Comparison of ENCODE assay signal across 20 cellular contexts in the genomic region with DNA sequence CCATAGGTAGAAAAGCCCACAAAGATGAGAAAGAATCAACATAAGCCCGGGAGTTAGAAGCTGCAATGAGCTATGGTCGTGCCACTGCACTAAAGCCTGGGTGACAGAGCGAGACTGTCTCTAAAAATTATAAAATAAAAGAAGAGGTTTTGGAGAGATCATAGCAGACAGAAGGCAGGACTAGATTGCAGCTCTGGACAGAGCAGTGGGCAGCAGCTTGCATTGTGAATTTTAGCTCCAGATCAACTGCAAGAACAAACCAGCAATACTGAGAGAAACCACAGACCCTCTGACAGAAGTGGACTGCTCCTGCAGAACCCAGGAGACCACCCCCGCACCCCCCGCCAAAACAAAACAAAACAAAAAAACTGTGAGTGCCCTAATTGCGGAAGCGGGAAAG. TPM values are rescaled to one million over a fixed set of nuclear protein-coding genes. Genes with fewer than 3 reads are reported as not detected.
DNase-seq lines count a peak whose midpoint lies in the region; ATAC-seq, FAIRE-seq and TF ChIP-seq lines count a peak whose summit lies in the region.
"Had no signal": no experiment of that assay in that cellular context is flagged by ENCODE, and none has a peak within 500 bp of the region (broad histone marks: within the 10 kb centered on the region; RNA-seq: fewer than 3 reads in every experiment).

No MANE protein-coding gene starts in this region.

- H2BK15ac ChIP-seq in H1 (ENCODE audit: low read length) = no peak overlapping the region

- no peak overlapping the region for H3K9ac ChIP-seq in H1 (replicated peaks in 1 of 4; ENCODE audit: extremely low read depth in 1 of 4, low read depth in 3 of 4, low read length in 3 of 4)

- no peak overlapping the region for H4K8ac ChIP-seq in H1 (ENCODE audit: extremely low read depth, insufficient read depth, low read length)

- no peaks in the 10 kb centered on the region for H3K27me3 ChIP-seq in H1 (replicated peaks in 1 of 4; ENCODE audit: control insufficient read depth in 3 of 4, extremely low read depth in 1 of 4, insufficient read depth in 3 of 4, low read length in 3 of 4)
- no peaks in the 10 kb centered on the region for H3K27me3 ChIP-seq in WERI-Rb-1 (ENCODE audit: insufficient read depth, low read depth, severe bottlenecking)

- H2BK20ac ChIP-seq in H1 (ENCODE audit: low read length) = 0 out of 2 replicates have a peak overlapping the region, but pooled peaks have one; percentile 77

- CTCF ChIA-PET in H1 (lab: Charles Lee; ENCODE audit: partially characterized antibody) = interaction anchor here (0.9 to 1.8 kb wide), 8 partner anchors 11 to 350 kb away, joined by 3 to 6 read pairs (median 4); no protein-coding TSS in a partner anchor

- no peaks in the 10 kb centered on the region for H3K79me2 ChIP-seq in H1 (ENCODE audit: control insufficient read depth in 1 of 2, insufficient read depth in 2 of 2, low read length in 2 of 2)

- H2AFZ ChIP-seq in H1 (ENCODE audit: low read length) = peak overlapping the region; percentile 92; the same call in 1 of the 2 replicates

- H3K56ac ChIP-seq in H1 (replicated peaks; ENCODE audit: insufficient read length, low read depth, low read length) = no peak overlapping the region

- H4K5ac ChIP-seq in H1 (ENCODE audit: insufficient read length, low read depth, low read length) = no peak overlapping the region

- no peak overlapping the region for H3K4me2 ChIP-seq in H1 (ENCODE audit: insufficient read depth in 1 of 2, low read depth in 2 of 2, low read length in 2 of 2)

- POLR2A ChIA-PET in H1 (lab: Charles Lee; ENCODE audit: partially characterized antibody) = interaction anchor here (1.1 kb wide), 2 partner anchors 80 to 82 kb away, joined by 3 to 4 read pairs; a partner anchor contains a TSS

- TF ChIP-seq CTCF in H1 (IDR thresholded peaks at IDR 0.05; ENCODE audit: control extremely low read depth in 1 of 3, insufficient read depth in 1 of 3, low read depth in 1 of 3, low read length in 3 of 3) = no peak
- no peak for TF ChIP-seq CTCF in nephron progenitor cell (IDR thresholded peaks at IDR 0.05)
- no peak for TF ChIP-seq CTCF in WERI-Rb-1 (IDR thresholded peaks at IDR 0.05; ENCODE audit: low read depth, low read length)

- H3K14ac ChIP-seq in H1 (ENCODE audit: insufficient read length) = no peak overlapping the region

- WGBS in H1 (ENCODE audit: extremely low coverage in 1 of 2, insufficient coverage in 1 of 2, insufficient read length in 1 of 2, insufficient replicate concordance in 2 of 2, low coverage in 1 of 2, low lambda C conversion rate in 2 of 2, missing lambda C conversion rate in 1 of 2), 2 experiments = 88% methylated on average over 7 of the region's 7 CpGs; no CpG with 5 or more reads in 1 of the 2 experiments

- H3K9me3 ChIP-seq in H1 (ENCODE audit: insufficient read depth in 2 of 2, low read depth in 1 of 2, low read length in 1 of 2) = no peaks in the 10 kb centered on the region
- no peaks in the 10 kb centered on the region for H3K9me3 ChIP-seq in WERI-Rb-1 (ENCODE audit: severe bottlenecking)

- H3K79me1 ChIP-seq in H1 (ENCODE audit: low read depth, low read length) = no peaks in the 10 kb centered on the region

- no peak overlapping the region for H3K4ac ChIP-seq in H1 (replicated peaks; ENCODE audit: insufficient read length, low read depth, low read length)

- TF ChIP-seq RAD21 in H1 (IDR thresholded peaks at IDR 0.05 in 1 of 2, conservative IDR thresholded peaks at IDR 0.05 in 1 of 2; ENCODE audit: low read depth in 2 of 2, low read length in 2 of 2) = no peak

- H3K4me1 Mint-ChIP-seq in nephron progenitor cell = peaks cover 34% of the 10 kb centered on the region

- no peaks in the 10 kb centered on the region for H3K36me3 ChIP-seq in H1 (ENCODE audit: control insufficient read depth in 2 of 4, insufficient read depth in 4 of 4, low read length in 3 of 4)
- H3K36me3 ChIP-seq in WERI-Rb-1 = no peaks in the 10 kb centered on the region

- peak overlapping the region; percentile 44 for H3K27ac Mint-ChIP-seq in nephron progenitor cell
- H3K27ac Mint-ChIP-seq: HFFc6 had no signal

- peak; percentile 20 for DNase-seq in DMS53 (lab: John Stamatoyannopoulos, UW)
- no peak for DNase-seq in DMS53 treated with DMSO at 0.1 percent for 48 hours (lab: John Stamatoyannopoulos, UW; ENCODE audit: unreplicated experiment)
- no peak for DNase-seq in H1 (ENCODE audit: low read depth in 1 of 2, low spot score in 2 of 2)
- no peak for DNase-seq in nephron progenitor cell
- DNase-seq in WERI-Rb-1 = no peak
- DNase-seq: AML-193, GOT3, HFFc6, KG1, NCI-H1417, NCI-H187 treated with DMSO at 0.1 percent for 48 hours, NCI-H2227 treated with DMSO at 0.1 percent for 48 hours, NCI-H510A treated with DMSO at 0.1 percent for 48 hours, NCI-H82 had no signal

- no peak overlapping the region for H2AK5ac ChIP-seq in H1 (ENCODE audit: low read depth, low read length)

- no peak overlapping the region for H3K27ac ChIP-seq in H1 (ENCODE audit: low read depth, low read length)
- no peak overlapping the region for H3K27ac ChIP-seq in WERI-Rb-1
- H3K27ac ChIP-seq: 22Rv1, C4-2B had no signal

- no peaks in the 10 kb centered on the region for H3K23me2 ChIP-seq in H1 (ENCODE audit: low read depth, low read length)

- peaks cover 8% of the 10 kb centered on the region for H3K9me3 Mint-ChIP-seq in nephron progenitor cell
- H3K9me3 Mint-ChIP-seq: HFFc6 had no signal

- H4K91ac ChIP-seq in H1 (replicated peaks; ENCODE audit: insufficient read length, low read length) = no peak overlapping the region

- H2BK5ac ChIP-seq in H1 (ENCODE audit: low read depth, low read length) = no peak overlapping the region

- H3K4me1 ChIP-seq in H1 (replicated peaks in 1 of 4; ENCODE audit: control insufficient read depth in 3 of 4, insufficient read depth in 4 of 4, low read length in 3 of 4) = no peaks in the 10 kb centered on the region; a peak in 2 of 7 replicates

- no peak for TF ChIP-seq POLR2A in H1 (IDR thresholded peaks at IDR 0.05; ENCODE audit: control extremely low read depth in 1 of 2, low read depth in 2 of 2, low read length in 2 of 2)

- no peak for TF ChIP-seq EP300 in H1 (IDR thresholded peaks at IDR 0.05; ENCODE audit: borderline replicate concordance in 1 of 2, low read depth in 2 of 2, low read length in 2 of 2)

- no peaks in the 10 kb centered on the region for H4K20me1 ChIP-seq in H1 (replicated peaks in 1 of 2; ENCODE audit: control insufficient read depth in 1 of 2, insufficient read depth in 2 of 2, low read length in 2 of 2)

- no peak overlapping the region for H3K4me3 Mint-ChIP-seq in nephron progenitor cell
- H3K4me3 Mint-ChIP-seq: HFFc6 had no signal

- H3K23ac ChIP-seq in H1 (ENCODE audit: insufficient read length) = no peak overlapping the region

- H2BK120ac ChIP-seq in H1 (replicated peaks; ENCODE audit: low read depth, low read length) = no peak overlapping the region

- peak overlapping the region; percentile 54; the same call in 1 of the 2 replicates for H2BK12ac ChIP-seq in H1 (ENCODE audit: low read depth, low read length)

- no peak for FAIRE-seq in H1 (lab: Jason Lieb, UNC)
- FAIRE-seq: GM12878 had no signal

- no peak for ATAC-seq in GM21381 (IDR thresholded peaks at IDR 0.05; ENCODE audit: unreplicated experiment)
- ATAC-seq in GM21390 (IDR thresholded peaks at IDR 0.05; ENCODE audit: unreplicated experiment) = no peak
- no peak for ATAC-seq in HG02763 (IDR thresholded peaks at IDR 0.05; ENCODE audit: unreplicated experiment)
- ATAC-seq: GM12878 had no signal

- H3K4me3 ChIP-seq in H1 (ENCODE audit: extremely low read depth in 1 of 4, insufficient read depth in 2 of 4, low read depth in 3 of 4, low read length in 4 of 4) (no peak overlapping the region), WERI-Rb-1 (ENCODE audit: low read depth, low read length) (no peak overlapping the region)
- H3K4me3 ChIP-seq: GM12878 had no signal

- no peaks in the 10 kb centered on the region for H3K27me3 Mint-ChIP-seq in nephron progenitor cell (ENCODE audit: low read depth, poor library complexity)

- H3K36me3 Mint-ChIP-seq in nephron progenitor cell (ENCODE audit: low read depth) = peaks cover 8% of the 10 kb centered on the region

- peak overlapping the region; percentile 64; the same call in 1 of the 2 replicates for H3K18ac ChIP-seq in H1 (ENCODE audit: extremely low read depth, low read length)

TF ChIP-seq in H1, 55 proteins besides CTCF, POLR2A, EP300 and RAD21:
- TF ChIP-seq GTF2F1 (IDR thresholded peaks at IDR 0.05; ENCODE audit: borderline replicate concordance, low read depth, low read length) (no peak), FOSL1 (IDR thresholded peaks at IDR 0.05; ENCODE audit: insufficient read depth, low read depth, low read length) (no peak)
- TF ChIP-seq, protein P1, sequence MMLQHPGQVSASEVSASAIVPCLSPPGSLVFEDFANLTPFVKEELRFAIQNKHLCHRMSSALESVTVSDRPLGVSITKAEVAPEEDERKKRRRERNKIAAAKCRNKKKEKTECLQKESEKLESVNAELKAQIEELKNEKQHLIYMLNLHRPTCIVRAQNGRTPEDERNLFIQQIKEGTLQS (IDR thresholded peaks at IDR 0.05; ENCODE audit: insufficient read depth, low read depth, low read length) = no peak

RNA-seq across cellular contexts. Expression of a gene that starts 30.6 kb away (rescaled TPM):
- total RNA-seq in H1 (2021; fragmentation: NEBNext Ultra II Directional; extraction: Animal tissue kit (Norgen Biotek cat#: 25700)) = 0.65 and 1.1 TPM in 2 replicates
- 0.15 and 0.31 TPM in 2 replicates for polyA plus RNA-seq in H1 (2011; rRNA removed)
- polyA plus RNA-seq in H1 (2011; cell fraction: cytosol; rRNA removed) = 0.34 TPM
- 0.46 TPM for polyA plus RNA-seq in H1 (2011; cell fraction: nucleus; rRNA removed)
- polyA plus RNA-seq in H1 (2012, experiment 1 of 2) = 0.14 to 0.57 TPM (median 0.41 TPM) in 4 replicates
- polyA plus RNA-seq in H1 (2012, experiment 2 of 2) = 0.13 TPM
- polyA plus RNA-seq in H1 (2013, experiment 1 of 2) = 0.24 TPM
- 0.26 TPM for polyA plus RNA-seq in H1 (2013, experiment 2 of 2)
- 0.41 and 0.63 TPM in 2 replicates for polyA minus RNA-seq in H1 (2011; rRNA and poly(A)+ RNA removed)
- 1.5 TPM for polyA minus RNA-seq in H1 (2011; cell fraction: cytosol; rRNA and poly(A)+ RNA removed)
- 1.9 TPM for polyA minus RNA-seq in H1 (2011; cell fraction: nucleus; rRNA and poly(A)+ RNA removed)
